Comparison of ENCODE assay signal across 9 cellular contexts in genomic region chr1:36849956-36850355, GRCh38.
"Had no signal": no experiment of that assay in that cellular context is flagged by ENCODE, and none has a peak within 500 bp of the region (broad histone marks: within the 10 kb centered on the region; RNA-seq: fewer than 3 reads in every experiment).

No MANE protein-coding gene starts in this region.

- FAIRE-seq: HTR-8/SVneo, K562 had no signal

- H3K27ac Mint-ChIP-seq: GM23338, HFFc6 had no signal

- H3K4me2 ChIP-seq: GM23338 had no signal

- H2AFZ ChIP-seq: GM23338 had no signal

- H3K4me3 Mint-ChIP-seq: GM23338, HFFc6 had no signal

- ATAC-seq: GM23338, HCT116, K562 had no signal

- H3K9me3 Mint-ChIP-seq: GM23338 had no signal

- DNase-seq: H7, HFFc6, IMR-90, KG1 had no signal

- H3K4me3 ChIP-seq: GM23338, HAP-1, K562 had no signal

- H3K9me3 ChIP-seq: HAP-1 had no signal

- H3K36me3 ChIP-seq: HAP-1 had no signal

- H3K4me1 ChIP-seq: HAP-1 had no signal
